ENCODE assay signal across 1 cellular context in genomic region chr1:205591522-205592351, GRCh38.
TF ChIP-seq lines count a peak whose summit lies in the region.

No MANE protein-coding gene starts in this region.

TF ChIP-seq in K562, 482 proteins besides CTCF, POLR2A, EP300 and RAD21 (continued from another document and continues in another):
- no peak for TF ChIP-seq RREB1 (CRISPR knock-in tag; IDR thresholded peaks at IDR 0.05)
- 0 out of 2 replicates have a peak, but pooled peaks have one; percentile 67 for TF ChIP-seq ZNF740 (CRISPR knock-in tag; IDR thresholded peaks at IDR 0.05)
- TF ChIP-seq ZNF740 (tag; IDR thresholded peaks at IDR 0.05): no peak
- TF ChIP-seq SNAPC5 (CRISPR knock-in tag; IDR thresholded peaks at IDR 0.05): no peak
- TF ChIP-seq MYBL2 (IDR thresholded peaks at IDR 0.05; ENCODE audit: low read depth): no peak
- no peak for TF ChIP-seq MYBL2 (CRISPR knock-in tag; IDR thresholded peaks at IDR 0.05; ENCODE audit: borderline replicate concordance)
- no peak for TF ChIP-seq ZNF274 (IDR thresholded peaks at IDR 0.05; ENCODE audit: borderline replicate concordance, low read depth, low read length)
- peak in 1 of 2 experiments; percentile 65; a peak in 1 of 4 replicates for TF ChIP-seq RCOR1 (IDR thresholded peaks at IDR 0.05; ENCODE audit: borderline replicate concordance in 1 of 2, low read depth in 2 of 2, low read length in 2 of 2)
- TF ChIP-seq DIDO1 (tag; IDR thresholded peaks at IDR 0.05; ENCODE audit: low read depth): no peak
- TF ChIP-seq TGIF2 (CRISPR knock-in tag; IDR thresholded peaks at IDR 0.05): no peak
- no peak for TF ChIP-seq REST (CRISPR knock-in tag; IDR thresholded peaks at IDR 0.05; ENCODE audit: low read depth)
- TF ChIP-seq HNRNPUL1 (IDR thresholded peaks at IDR 0.05; ENCODE audit: low read length): no peak
- TF ChIP-seq ZNF324 (CRISPR knock-in tag; IDR thresholded peaks at IDR 0.05): no peak
- no peak for TF ChIP-seq MEF2A (IDR thresholded peaks at IDR 0.05; ENCODE audit: control insufficient read depth, low read depth, low read length)
- TF ChIP-seq MXD1 (CRISPR knock-in tag; IDR thresholded peaks at IDR 0.05; ENCODE audit: borderline replicate concordance, poor library complexity, severe bottlenecking): no peak
- TF ChIP-seq CBX8 (IDR thresholded peaks at IDR 0.05; ENCODE audit: borderline replicate concordance, extremely low read depth, low read depth, low read length, poor library complexity, severe bottlenecking): no peak
- TF ChIP-seq CREB3 (tag; conservative IDR thresholded peaks at IDR 0.05; ENCODE audit: low read depth): no peak
- TF ChIP-seq LEF1 (IDR thresholded peaks at IDR 0.05): 0 out of 2 replicates have a peak, but pooled peaks have one; percentile 19
- no peak for TF ChIP-seq NFXL1 (CRISPR knock-in tag; IDR thresholded peaks at IDR 0.05)
- TF ChIP-seq GTF3C2 (IDR thresholded peaks at IDR 0.05; ENCODE audit: borderline replicate concordance, extremely low read depth, insufficient read length): no peak
- no peak for TF ChIP-seq RBM34 (IDR thresholded peaks at IDR 0.05; ENCODE audit: borderline replicate concordance, insufficient read depth, low read length)
- TF ChIP-seq BCLAF1 (IDR thresholded peaks at IDR 0.05; ENCODE audit: borderline replicate concordance in 1 of 2, control insufficient read depth in 1 of 2, low read depth in 2 of 2, low read length in 1 of 2): no peak
- TF ChIP-seq ZBTB9 (CRISPR knock-in tag; IDR thresholded peaks at IDR 0.05): peak; percentile 79
- no peak for TF ChIP-seq SIN3A (IDR thresholded peaks at IDR 0.05; ENCODE audit: borderline replicate concordance in 2 of 2, control insufficient read depth in 1 of 2, low read depth in 2 of 2, low read length in 2 of 2)
- no peak for TF ChIP-seq TAL1 (IDR thresholded peaks at IDR 0.05)
- TF ChIP-seq PHF8 (IDR thresholded peaks at IDR 0.05; ENCODE audit: borderline replicate concordance, low read length): peak; percentile 37; the same call in 1 of the 2 replicates
- TF ChIP-seq ZBTB5 (IDR thresholded peaks at IDR 0.05): no peak
- no peak for TF ChIP-seq HEY1 (CRISPR knock-in tag; IDR thresholded peaks at IDR 0.05; ENCODE audit: borderline replicate concordance)
- TF ChIP-seq ZNF644 (tag; IDR thresholded peaks at IDR 0.05; ENCODE audit: low read depth): no peak
- 0 out of 4 replicates have a peak, but pooled peaks have one; percentile 35 to 47 for TF ChIP-seq MLLT1 (IDR thresholded peaks at IDR 0.05)
